ENCODE assay signal across 8 cellular contexts in the genomic region with DNA sequence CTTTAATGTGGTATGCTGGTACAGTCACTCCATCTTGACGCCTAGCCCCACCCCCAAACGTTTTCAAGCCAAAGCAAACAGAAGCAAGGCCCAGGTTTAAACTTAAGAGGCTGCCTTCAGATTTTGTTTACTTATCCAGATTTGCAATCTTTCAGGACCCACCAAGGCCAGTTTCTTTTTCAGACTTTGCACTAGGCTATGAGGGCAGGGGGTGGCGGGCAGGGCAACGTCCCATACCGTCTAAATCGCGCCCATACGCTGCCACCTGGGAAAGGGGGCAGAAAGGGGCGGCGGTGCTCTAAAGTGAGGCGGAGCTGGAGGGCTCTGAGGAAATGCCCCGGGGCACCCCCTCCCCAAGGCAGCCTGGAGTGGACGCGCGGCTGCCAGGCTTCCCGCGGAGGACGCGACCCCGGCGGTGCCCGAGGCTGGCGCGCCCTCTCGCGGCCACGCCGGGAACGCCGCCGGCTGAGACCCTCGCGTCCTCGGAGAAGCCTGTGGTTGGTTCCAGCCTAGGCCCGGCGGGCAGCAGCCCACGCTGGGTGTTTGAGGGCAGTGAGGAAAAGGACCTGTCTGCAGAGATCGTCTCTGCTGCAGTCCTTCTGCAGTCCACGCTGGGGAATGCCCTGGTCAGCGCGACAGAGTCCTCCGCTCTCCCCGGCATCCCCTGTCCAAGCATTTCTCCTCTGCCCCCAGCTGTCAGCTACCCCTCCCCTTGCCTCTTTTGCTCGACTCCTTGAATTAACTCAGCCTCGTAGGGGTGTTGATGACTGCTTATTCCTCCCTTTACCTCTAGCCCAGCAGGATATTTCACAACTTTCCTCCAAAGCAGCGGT.
A peak's percentile ranks its signal among the peaks of the same experiment; 100 is the strongest.
DNase-seq lines count a peak whose midpoint lies in the region; ATAC-seq and TF ChIP-seq lines count a peak whose summit lies in the region.

No MANE protein-coding gene starts in this region.

- peak overlapping the region; percentile 78 for H3K4me2 ChIP-seq in hepatocyte
- H3K4me2 ChIP-seq in skeletal muscle satellite cell (ENCODE audit: low read length), result peak overlapping the region; percentile 83

- no peaks in the 10 kb centered on the region for H3K9me2 ChIP-seq in hepatocyte (replicated peaks; ENCODE audit: insufficient read depth)

- peak; percentile 89 for TF ChIP-seq CTCF in hepatocyte (IDR thresholded peaks at IDR 0.05; ENCODE audit: poor library complexity)

- H3K79me2 ChIP-seq in hepatocyte, result no peaks in the 10 kb centered on the region

- no peaks in the 10 kb centered on the region for H3K27me3 ChIP-seq in hepatocyte
- H3K27me3 ChIP-seq in skeletal muscle satellite cell (ENCODE audit: control insufficient read depth, insufficient read depth, low read length), result peaks cover 37% of the 10 kb centered on the region

- H3K36me3 ChIP-seq in hepatocyte (replicated peaks; ENCODE audit: insufficient read depth, low read depth) (no peaks in the 10 kb centered on the region), skeletal muscle satellite cell (ENCODE audit: insufficient read depth, low read length) (no peaks in the 10 kb centered on the region)

- WGBS in hepatocyte (ENCODE audit: low lambda C conversion rate, missing lambda C conversion rate), result 11% methylated on average over 39 of the region's 46 CpGs

- peak overlapping the region; percentile 57 for H3K9ac ChIP-seq in skeletal muscle satellite cell (ENCODE audit: low read depth, low read length)

- ATAC-seq in SK-N-SH treated with all-trans-retinoic acid at 6 μM for 48 hours (peak; percentile 98), GM21528 (IDR thresholded peaks at IDR 0.05; ENCODE audit: low FRiP score, unreplicated experiment) (no peak)

- peak overlapping the region; percentile 30 for H3K4me3 ChIP-seq in hepatocyte
- H3K4me3 ChIP-seq in skeletal muscle satellite cell (ENCODE audit: low read length), result peak overlapping the region; percentile 61

- peak overlapping the region; percentile 54 for H3K27ac ChIP-seq in hepatocyte

- H3K4me1 ChIP-seq in hepatocyte (ENCODE audit: insufficient read depth) (peaks cover 14% of the 10 kb centered on the region), skeletal muscle satellite cell (ENCODE audit: control insufficient read depth, insufficient read depth, low read length) (peaks cover 6% of the 10 kb centered on the region)

- DNase-seq in COLO668 (lab: John Stamatoyannopoulos, UW; ENCODE audit: unreplicated experiment), result peak; percentile 32
- DNase-seq in HPDE6-E6E7 (ENCODE audit: extremely low spot score), result peak; percentile 63
- DNase-seq in activated naive CD8-positive, alpha-beta T cell treated with anti-CD3 and anti-CD28 coated beads, Interleukin-2, amount 50 U/mL, for 16 hours (ENCODE audit: low read depth, low spot score), result peak; percentile 18
- DNase-seq in hepatocyte (ENCODE audit: low spot score), result peak; percentile 76
- no peak for DNase-seq in NK-92 treated with Interleukin-12 subunit alpha and Interleukin-12 subunit beta, amount 100 ng/mL, for 24 hours (lab: John Stamatoyannopoulos, UW)

- no peaks in the 10 kb centered on the region for H4K20me1 ChIP-seq in hepatocyte (ENCODE audit: insufficient read depth, poor library complexity, severe bottlenecking)

- H3K9me3 ChIP-seq in hepatocyte (ENCODE audit: low read depth), result no peaks in the 10 kb centered on the region
- no peaks in the 10 kb centered on the region for H3K9me3 ChIP-seq in skeletal muscle satellite cell (replicated peaks; ENCODE audit: low read length)

- H2AFZ ChIP-seq in hepatocyte, result peak overlapping the region; percentile 51

TF ChIP-seq in SK-N-SH treated with all-trans-retinoic acid at 6 μM for 48 hours, 23 proteins besides CTCF, POLR2A, EP300 and RAD21 (continues in another document):
- TF ChIP-seq, protein P1, sequence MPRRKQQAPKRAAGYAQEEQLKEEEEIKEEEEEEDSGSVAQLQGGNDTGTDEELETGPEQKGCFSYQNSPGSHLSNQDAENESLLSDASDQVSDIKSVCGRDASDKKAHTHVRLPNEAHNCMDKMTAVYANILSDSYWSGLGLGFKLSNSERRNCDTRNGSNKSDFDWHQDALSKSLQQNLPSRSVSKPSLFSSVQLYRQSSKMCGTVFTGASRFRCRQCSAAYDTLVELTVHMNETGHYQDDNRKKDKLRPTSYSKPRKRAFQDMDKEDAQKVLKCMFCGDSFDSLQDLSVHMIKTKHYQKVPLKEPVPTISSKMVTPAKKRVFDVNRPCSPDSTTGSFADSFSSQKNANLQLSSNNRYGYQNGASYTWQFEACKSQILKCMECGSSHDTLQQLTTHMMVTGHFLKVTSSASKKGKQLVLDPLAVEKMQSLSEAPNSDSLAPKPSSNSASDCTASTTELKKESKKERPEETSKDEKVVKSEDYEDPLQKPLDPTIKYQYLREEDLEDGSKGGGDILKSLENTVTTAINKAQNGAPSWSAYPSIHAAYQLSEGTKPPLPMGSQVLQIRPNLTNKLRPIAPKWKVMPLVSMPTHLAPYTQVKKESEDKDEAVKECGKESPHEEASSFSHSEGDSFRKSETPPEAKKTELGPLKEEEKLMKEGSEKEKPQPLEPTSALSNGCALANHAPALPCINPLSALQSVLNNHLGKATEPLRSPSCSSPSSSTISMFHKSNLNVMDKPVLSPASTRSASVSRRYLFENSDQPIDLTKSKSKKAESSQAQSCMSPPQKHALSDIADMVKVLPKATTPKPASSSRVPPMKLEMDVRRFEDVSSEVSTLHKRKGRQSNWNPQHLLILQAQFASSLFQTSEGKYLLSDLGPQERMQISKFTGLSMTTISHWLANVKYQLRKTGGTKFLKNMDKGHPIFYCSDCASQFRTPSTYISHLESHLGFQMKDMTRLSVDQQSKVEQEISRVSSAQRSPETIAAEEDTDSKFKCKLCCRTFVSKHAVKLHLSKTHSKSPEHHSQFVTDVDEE (CRISPR knock-in tag; IDR thresholded peaks at IDR 0.05), result no peak
- TF ChIP-seq OSR1 (CRISPR knock-in tag; IDR thresholded peaks at IDR 0.05) (no peak), BACH2 (CRISPR knock-in tag; IDR thresholded peaks at IDR 0.05; ENCODE audit: borderline replicate concordance) (no peak), ZNF565 (CRISPR knock-in tag; conservative IDR thresholded peaks at IDR 0.05; ENCODE audit: low read depth) (no peak), ESRRG (CRISPR knock-in tag; IDR thresholded peaks at IDR 0.05) (no peak), RARB (CRISPR knock-in tag; IDR thresholded peaks at IDR 0.05) (no peak), ZC3H10 (CRISPR knock-in tag; IDR thresholded peaks at IDR 0.05) (no peak), ZFP30 (CRISPR knock-in tag; IDR thresholded peaks at IDR 0.05) (no peak), TOX (CRISPR knock-in tag; IDR thresholded peaks at IDR 0.05; ENCODE audit: borderline replicate concordance) (no peak), ZNF70 (CRISPR knock-in tag; IDR thresholded peaks at IDR 0.05) (no peak), GLIS3 (CRISPR knock-in tag; IDR thresholded peaks at IDR 0.05) (no peak)
- TF ChIP-seq, protein P2, sequence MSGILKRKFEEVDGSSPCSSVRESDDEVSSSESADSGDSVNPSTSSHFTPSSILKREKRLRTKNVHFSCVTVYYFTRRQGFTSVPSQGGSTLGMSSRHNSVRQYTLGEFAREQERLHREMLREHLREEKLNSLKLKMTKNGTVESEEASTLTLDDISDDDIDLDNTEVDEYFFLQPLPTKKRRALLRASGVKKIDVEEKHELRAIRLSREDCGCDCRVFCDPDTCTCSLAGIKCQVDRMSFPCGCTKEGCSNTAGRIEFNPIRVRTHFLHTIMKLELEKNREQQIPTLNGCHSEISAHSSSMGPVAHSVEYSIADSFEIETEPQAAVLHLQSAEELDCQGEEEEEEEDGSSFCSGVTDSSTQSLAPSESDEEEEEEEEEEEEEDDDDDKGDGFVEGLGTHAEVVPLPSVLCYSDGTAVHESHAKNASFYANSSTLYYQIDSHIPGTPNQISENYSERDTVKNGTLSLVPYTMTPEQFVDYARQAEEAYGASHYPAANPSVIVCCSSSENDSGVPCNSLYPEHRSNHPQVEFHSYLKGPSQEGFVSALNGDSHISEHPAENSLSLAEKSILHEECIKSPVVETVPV (CRISPR knock-in tag; IDR thresholded peaks at IDR 0.05), result no peak
- TF ChIP-seq, protein P3, sequence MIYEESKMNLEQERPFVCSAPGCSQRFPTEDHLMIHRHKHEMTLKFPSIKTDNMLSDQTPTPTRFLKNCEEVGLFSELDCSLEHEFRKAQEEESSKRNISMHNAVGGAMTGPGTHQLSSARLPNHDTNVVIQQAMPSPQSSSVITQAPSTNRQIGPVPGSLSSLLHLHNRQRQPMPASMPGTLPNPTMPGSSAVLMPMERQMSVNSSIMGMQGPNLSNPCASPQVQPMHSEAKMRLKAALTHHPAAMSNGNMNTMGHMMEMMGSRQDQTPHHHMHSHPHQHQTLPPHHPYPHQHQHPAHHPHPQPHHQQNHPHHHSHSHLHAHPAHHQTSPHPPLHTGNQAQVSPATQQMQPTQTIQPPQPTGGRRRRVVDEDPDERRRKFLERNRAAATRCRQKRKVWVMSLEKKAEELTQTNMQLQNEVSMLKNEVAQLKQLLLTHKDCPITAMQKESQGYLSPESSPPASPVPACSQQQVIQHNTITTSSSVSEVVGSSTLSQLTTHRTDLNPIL (CRISPR knock-in tag; IDR thresholded peaks at IDR 0.05; ENCODE audit: low read depth), result no peak
- TF ChIP-seq, protein P4, sequence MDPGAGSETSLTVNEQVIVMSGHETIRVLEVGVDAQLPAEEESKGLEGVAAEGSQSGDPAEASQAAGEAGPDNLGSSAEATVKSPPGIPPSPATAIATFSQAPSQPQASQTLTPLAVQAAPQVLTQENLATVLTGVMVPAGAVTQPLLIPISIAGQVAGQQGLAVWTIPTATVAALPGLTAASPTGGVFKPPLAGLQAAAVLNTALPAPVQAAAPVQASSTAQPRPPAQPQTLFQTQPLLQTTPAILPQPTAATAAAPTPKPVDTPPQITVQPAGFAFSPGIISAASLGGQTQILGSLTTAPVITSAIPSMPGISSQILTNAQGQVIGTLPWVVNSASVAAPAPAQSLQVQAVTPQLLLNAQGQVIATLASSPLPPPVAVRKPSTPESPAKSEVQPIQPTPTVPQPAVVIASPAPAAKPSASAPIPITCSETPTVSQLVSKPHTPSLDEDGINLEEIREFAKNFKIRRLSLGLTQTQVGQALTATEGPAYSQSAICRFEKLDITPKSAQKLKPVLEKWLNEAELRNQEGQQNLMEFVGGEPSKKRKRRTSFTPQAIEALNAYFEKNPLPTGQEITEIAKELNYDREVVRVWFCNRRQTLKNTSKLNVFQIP (CRISPR knock-in tag; IDR thresholded peaks at IDR 0.05; ENCODE audit: borderline replicate concordance, low read depth), result no peak
